Comparison of ENCODE assay signal across 8 cellular contexts in the genomic region with DNA sequence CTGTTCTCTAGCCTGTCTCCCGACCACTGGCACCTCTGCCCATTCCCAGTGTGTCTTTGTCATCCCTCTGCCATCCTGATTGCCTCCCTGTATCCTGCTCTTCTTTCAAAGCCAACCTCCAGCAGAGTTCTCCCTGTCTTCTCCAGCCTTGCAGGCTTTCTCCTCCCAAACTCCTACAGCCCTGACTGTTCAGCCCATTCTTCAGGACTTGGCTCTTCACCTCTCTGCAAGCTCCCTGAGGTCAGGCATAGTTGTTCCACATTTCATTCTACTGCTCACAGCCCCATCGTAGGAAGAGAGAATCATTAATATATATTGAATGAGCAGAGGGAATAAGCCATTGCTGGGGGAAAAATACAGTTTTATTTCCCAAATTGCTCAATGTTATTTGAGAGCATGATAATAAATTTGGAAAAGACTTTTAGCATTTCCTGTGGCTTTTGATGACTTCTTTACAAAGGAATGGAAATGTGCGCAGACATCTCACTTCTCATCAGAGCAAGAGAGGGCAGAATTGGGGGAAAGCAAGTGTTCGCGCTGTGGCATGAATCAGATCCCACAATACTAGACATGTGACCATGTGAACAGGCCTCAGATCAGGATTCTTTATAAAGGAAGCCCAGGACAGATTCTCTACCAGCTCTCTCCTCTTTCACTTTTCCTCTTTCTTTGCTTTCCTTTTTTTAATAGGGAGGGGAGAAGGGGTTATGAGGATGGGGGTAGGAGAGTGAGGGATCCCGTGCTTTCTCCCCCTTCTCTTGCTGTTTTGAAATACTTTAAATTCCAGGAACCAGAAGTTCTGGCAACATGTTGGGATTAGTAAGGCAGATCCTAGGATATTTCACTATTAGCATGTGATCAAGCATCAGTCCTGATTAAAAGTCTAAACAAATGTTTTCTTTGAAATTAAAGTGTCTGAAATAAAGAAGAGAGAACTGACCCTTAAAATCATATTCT. TPM values are rescaled to one million over a fixed set of nuclear protein-coding genes. Genes with fewer than 3 reads are reported as not detected.
A peak's percentile ranks its signal among the peaks of the same experiment; 100 is the strongest.
DNase-seq lines count a peak whose midpoint lies in the region; ATAC-seq and TF ChIP-seq lines count a peak whose summit lies in the region.
"Had no signal": no experiment of that assay in that cellular context is flagged by ENCODE, and none has a peak within 500 bp of the region (broad histone marks: within the 10 kb centered on the region; RNA-seq: fewer than 3 reads in every experiment).

No MANE protein-coding gene starts in this region.

- POLR2A ChIA-PET in activated CD4-positive, alpha-beta memory T cell treated with anti-CD3 and anti-CD28 coated beads for 36 hours (lab: Charles Lee) = no interaction called here

- H3K27ac ChIP-seq in coronary artery = peak overlapping the region; percentile 84 to 87

- CTCF ChIA-PET in activated CD4-positive, alpha-beta memory T cell treated with anti-CD3 and anti-CD28 coated beads for 36 hours (lab: Charles Lee) = interaction anchor here (1.5 kb wide), 1 partner anchor 323 kb away, joined by 3 read pairs; no protein-coding TSS in a partner anchor

- no peaks in the 10 kb centered on the region for H3K36me3 Mint-ChIP-seq in type B pancreatic cell
- H3K36me3 Mint-ChIP-seq in activated CD4-positive, alpha-beta memory T cell treated with anti-CD3 and anti-CD28 coated beads for 36 hours = no peaks in the 10 kb centered on the region

- peak; percentile 72 for DNase-seq in MG63
- DNase-seq in coronary artery (ENCODE audit: low spot score) = peak; percentile 59
- DNase-seq in medulla oblongata (ENCODE audit: extremely low spot score) = peak; percentile 18
- DNase-seq in type B pancreatic cell (ENCODE audit: extremely low spot score, unreplicated experiment) = no peak
- DNase-seq in activated CD4-positive, alpha-beta memory T cell treated with anti-CD3 and anti-CD28 coated beads for 36 hours = no peak
- no peak for DNase-seq in activated CD4-positive, CD25-positive, alpha-beta regulatory T cell treated with anti-CD3 and anti-CD28 coated beads, Interleukin-2, amount 50 U/mL, for 72 hours
- DNase-seq: stimulated activated CD4-positive, alpha-beta T cell treated with anti-CD3 and anti-CD28 coated beads, Interleukin-2, amount 100 ng/mL, for 24 hours had no signal

- H3K9me3 ChIP-seq in MG63 = no peaks in the 10 kb centered on the region

- H3K27me3 ChIP-seq in MG63 = no peaks in the 10 kb centered on the region

- no peak for ATAC-seq in GM19023 (IDR thresholded peaks at IDR 0.05; ENCODE audit: unreplicated experiment)

- peak overlapping the region; percentile 71 for H3K4me3 Mint-ChIP-seq in type B pancreatic cell
- no peak overlapping the region for H3K4me3 Mint-ChIP-seq in activated CD4-positive, alpha-beta memory T cell treated with anti-CD3 and anti-CD28 coated beads for 36 hours

- peaks cover 81% of the 10 kb centered on the region for H3K4me1 Mint-ChIP-seq in type B pancreatic cell (ENCODE audit: unreplicated experiment)
- H3K4me1 Mint-ChIP-seq in activated CD4-positive, alpha-beta memory T cell treated with anti-CD3 and anti-CD28 coated beads for 36 hours (ENCODE audit: low read depth) = peaks cover 9% of the 10 kb centered on the region

- intact Hi-C loops in activated CD4-positive, alpha-beta memory T cell treated with anti-CD3 and anti-CD28 coated beads for 36 hours (cut with micrococcal nuclease) = no loop called here

- H3K27ac Mint-ChIP-seq in type B pancreatic cell = peak overlapping the region; percentile 70
- no peak overlapping the region for H3K27ac Mint-ChIP-seq in activated CD4-positive, alpha-beta memory T cell treated with anti-CD3 and anti-CD28 coated beads for 36 hours

- peaks cover 4% of the 10 kb centered on the region; the same call in 1 of the 2 replicates for H3K36me3 ChIP-seq in MG63

- no peaks in the 10 kb centered on the region for H3K9me3 Mint-ChIP-seq in type B pancreatic cell
- no peaks in the 10 kb centered on the region for H3K9me3 Mint-ChIP-seq in activated CD4-positive, alpha-beta memory T cell treated with anti-CD3 and anti-CD28 coated beads for 36 hours

- TF ChIP-seq CTCF in coronary artery (IDR thresholded peaks at IDR 0.05) = no peak
- TF ChIP-seq CTCF in type B pancreatic cell (conservative IDR thresholded peaks at IDR 0.05) = no peak

- H3K27me3 Mint-ChIP-seq in type B pancreatic cell = no peaks in the 10 kb centered on the region
- no peaks in the 10 kb centered on the region for H3K27me3 Mint-ChIP-seq in activated CD4-positive, alpha-beta memory T cell treated with anti-CD3 and anti-CD28 coated beads for 36 hours

- H3K4me3 ChIP-seq in MG63 (peak overlapping the region; percentile 9; the same call in 1 of the 2 replicates), coronary artery (peak overlapping the region; percentile 55)

RNA-seq across cellular contexts. Expression of a gene that starts 37.5 kb away (rescaled TPM):
- 27.6 and 46.1 TPM in 2 replicates for total RNA-seq in MG63 (2014; rRNA removed; shearing (Covaris generic); ENCODE audit: low replicate concordance)
- total RNA-seq in type B pancreatic cell (ENCODE audit: low replicate concordance) = 59.8 and 362 TPM in 2 replicates
- total RNA-seq in activated CD4-positive, alpha-beta memory T cell treated with anti-CD3 and anti-CD28 coated beads for 36 hours = 10 to 100 TPM; 51.0 to 54.6 TPM

Comparison
In these comparisons a context has a peak if more than half of its experiments do, and no peak if none do; other contexts are left out.
1. DNase-seq: peak in MG63 (single experiment), coronary artery (single experiment) and medulla oblongata (single experiment); none in type B pancreatic cell (single experiment), activated CD4-positive, alpha-beta memory T cell treated with anti-CD3 and anti-CD28 coated beads for 36 hours (single experiment) and activated CD4-positive, CD25-positive, alpha-beta regulatory T cell treated with anti-CD3 and anti-CD28 coated beads, Interleukin-2, amount 50 U/mL, for 72 hours (single experiment).